In genomic region chr17:15411556-15412198, GRCh38 we compare ENCODE assay signal across 14 cellular contexts. TPM values are rescaled to one million over a fixed set of nuclear protein-coding genes. Genes with fewer than 3 reads are reported as not detected.
A peak's percentile ranks its signal among the peaks of the same experiment; 100 is the strongest.
DNase-seq lines count a peak whose midpoint lies in the region; FAIRE-seq and TF ChIP-seq lines count a peak whose summit lies in the region.
"Had no signal": no experiment of that assay in that cellular context is flagged by ENCODE, and none has a peak within 500 bp of the region (broad histone marks: within the 10 kb centered on the region; RNA-seq: fewer than 3 reads in every experiment).

No MANE protein-coding gene starts in this region.

- no peaks in the 10 kb centered on the region for H3K9me1 ChIP-seq in endothelial cell of umbilical vein (replicated peaks; ENCODE audit: control insufficient read depth, extremely low read depth, insufficient read depth, low read length)

- H3K27ac ChIP-seq in endothelial cell of umbilical vein (ENCODE audit: insufficient read depth, low read depth, low read length): no peak overlapping the region
- peak overlapping the region; percentile 17 for H3K27ac ChIP-seq in muscle layer of colon (ENCODE audit: low read depth, low read length)
- H3K27ac ChIP-seq in tibial nerve: peak overlapping the region; percentile 57 to 95 (median 82)
- no peak overlapping the region for H3K27ac ChIP-seq in CD8-positive, alpha-beta memory T cell (ENCODE audit: low read depth, low read length)

- peak; percentile 94 for DNase-seq in MV-4-11 (lab: John Stamatoyannopoulos, UW)
- DNase-seq in endothelial cell of umbilical vein (ENCODE audit: low read depth, low spot score): no peak
- DNase-seq in tibial nerve (ENCODE audit: low spot score in 2 of 2): peak; percentile 31 to 61
- no peak for DNase-seq in GM19240 (ENCODE audit: insufficient read length, low spot score)
- no peak for DNase-seq in HFFc6
- DNase-seq in activated effector memory CD4-positive, alpha-beta T cell treated with Interleukin-2 at 50 U/mL for 16 hours: no peak
- no peak for DNase-seq in CD8-positive, alpha-beta memory T cell
- DNase-seq: activated T-cell treated with anti-CD3 and anti-CD28 coated beads, Interleukin-2, amount 50 U/mL, for 24 hours; Caco-2; naive B cell; NCI-H1092; NCI-H510A had no signal

- H3K9me3 ChIP-seq in endothelial cell of umbilical vein (replicated peaks; ENCODE audit: control insufficient read depth, insufficient read depth, low read length) (no peaks in the 10 kb centered on the region), muscle layer of colon (ENCODE audit: low read length) (no peaks in the 10 kb centered on the region), tibial nerve (no peaks in the 10 kb centered on the region)
- no peaks in the 10 kb centered on the region for H3K9me3 ChIP-seq in CD8-positive, alpha-beta memory T cell (ENCODE audit: low read length)
- H3K9me3 ChIP-seq: Caco-2 had no signal

- H3K4me1 ChIP-seq in endothelial cell of umbilical vein (ENCODE audit: control insufficient read depth, extremely low read depth, insufficient read depth, low read length): no peaks in the 10 kb centered on the region
- H3K4me1 ChIP-seq in muscle layer of colon (ENCODE audit: insufficient read depth, low read length): peaks cover 21% of the 10 kb centered on the region
- H3K4me1 ChIP-seq in tibial nerve: peaks cover 0 to 66% (median 27%) of the 10 kb centered on the region in 4 donors
- H3K4me1 ChIP-seq in CD8-positive, alpha-beta memory T cell (ENCODE audit: insufficient read depth, low read length): no peaks in the 10 kb centered on the region
- H3K4me1 ChIP-seq: Caco-2 had no signal

- H3K4me1 Mint-ChIP-seq in HFFc6 (ENCODE audit: low read depth): peaks cover 27% of the 10 kb centered on the region
- H3K4me1 Mint-ChIP-seq in CD8-positive, alpha-beta memory T cell: no peaks in the 10 kb centered on the region

- H3K27ac Mint-ChIP-seq in HFFc6: no peak overlapping the region
- peak overlapping the region in 2 of 8 donors; percentile 4 to 58 for H3K27ac Mint-ChIP-seq in CD8-positive, alpha-beta memory T cell
- H3K27ac Mint-ChIP-seq: activated T-cell treated with anti-CD3 and anti-CD28 coated beads, Interleukin-2, amount 50 U/mL, for 24 hours; naive B cell had no signal

- H2AFZ ChIP-seq in endothelial cell of umbilical vein (ENCODE audit: low read depth, low read length): peak overlapping the region; percentile 15

- H3K9ac ChIP-seq in endothelial cell of umbilical vein (replicated peaks; ENCODE audit: extremely low read depth, insufficient read depth, low read length) (no peak overlapping the region), muscle layer of colon (ENCODE audit: low read length) (no peak overlapping the region)

- BruUV-seq in endothelial cell of umbilical vein (replicated peaks; lab: Mats Ljungman, UMichigan): no TSS peak

- 58 to 70% methylated on average over 3 of the region's 3 CpGs for WGBS in tibial nerve, 2 donors

- H3K79me2 ChIP-seq in endothelial cell of umbilical vein (ENCODE audit: control insufficient read depth, insufficient read depth, low read length): no peaks in the 10 kb centered on the region

- no peak overlapping the region for H3K4me3 Mint-ChIP-seq in HFFc6
- no peak overlapping the region for H3K4me3 Mint-ChIP-seq in CD8-positive, alpha-beta memory T cell
- H3K4me3 Mint-ChIP-seq: activated T-cell treated with anti-CD3 and anti-CD28 coated beads, Interleukin-2, amount 50 U/mL, for 24 hours; brain; naive B cell had no signal

- no peaks in the 10 kb centered on the region for H4K20me1 ChIP-seq in endothelial cell of umbilical vein (replicated peaks; ENCODE audit: control insufficient read depth, extremely low read depth, insufficient read depth, low read length)

- no peaks in the 10 kb centered on the region for H3K36me3 Mint-ChIP-seq in HFFc6 (ENCODE audit: low read depth)
- no peaks in the 10 kb centered on the region for H3K36me3 Mint-ChIP-seq in CD8-positive, alpha-beta memory T cell
- H3K36me3 Mint-ChIP-seq: brain, naive B cell had no signal

- H3K27me3 ChIP-seq in endothelial cell of umbilical vein (ENCODE audit: control insufficient read depth in 2 of 2, insufficient read depth in 2 of 2, low read length in 2 of 2) (no peaks in the 10 kb centered on the region), muscle layer of colon (ENCODE audit: control insufficient read depth in 1 of 2, insufficient read depth in 2 of 2, low read length in 2 of 2) (no peaks in the 10 kb centered on the region), tibial nerve (no peaks in the 10 kb centered on the region)
- H3K27me3 ChIP-seq in CD8-positive, alpha-beta memory T cell (ENCODE audit: insufficient read depth, low read length, poor library complexity, severe bottlenecking): no peaks in the 10 kb centered on the region

- H3K36me3 ChIP-seq in endothelial cell of umbilical vein (ENCODE audit: control insufficient read depth in 2 of 2, extremely low read depth in 1 of 2, insufficient read depth in 2 of 2, low read length in 2 of 2) (no peaks in the 10 kb centered on the region), muscle layer of colon (ENCODE audit: insufficient read depth, low read length) (no peaks in the 10 kb centered on the region), tibial nerve (no peaks in the 10 kb centered on the region)
- H3K36me3 ChIP-seq in CD8-positive, alpha-beta memory T cell (ENCODE audit: insufficient read depth, low read length): no peaks in the 10 kb centered on the region

- no peaks in the 10 kb centered on the region; the same call in 1 of the 2 replicates for H3K27me3 Mint-ChIP-seq in HFFc6 (ENCODE audit: insufficient read depth)
- H3K27me3 Mint-ChIP-seq in CD8-positive, alpha-beta memory T cell: no peaks in the 10 kb centered on the region
- H3K27me3 Mint-ChIP-seq: activated T-cell treated with anti-CD3 and anti-CD28 coated beads, Interleukin-2, amount 50 U/mL, for 24 hours; brain; naive B cell had no signal

- POLR2A ChIA-PET in endothelial cell of umbilical vein (lab: Charles Lee): no interaction called here
- POLR2A ChIA-PET in CD8-positive, alpha-beta memory T cell (lab: Charles Lee): no interaction called here

- CTCF ChIA-PET in endothelial cell of umbilical vein (lab: Charles Lee): interaction anchor here (0.9 to 1.9 kb wide), 2 partner anchors 13 to 20 kb away, joined by 3 to 5 read pairs; no protein-coding TSS in a partner anchor
- CTCF ChIA-PET in CD8-positive, alpha-beta memory T cell (lab: Charles Lee): no interaction called here

- intact Hi-C loops in endothelial cell of umbilical vein (cut with micrococcal nuclease): no loop called here

- no peaks in the 10 kb centered on the region for H3K9me3 Mint-ChIP-seq in HFFc6
- no peaks in the 10 kb centered on the region for H3K9me3 Mint-ChIP-seq in CD8-positive, alpha-beta memory T cell
- H3K9me3 Mint-ChIP-seq: activated T-cell treated with anti-CD3 and anti-CD28 coated beads, Interleukin-2, amount 50 U/mL, for 24 hours; naive B cell had no signal

- H3K4me3 ChIP-seq in endothelial cell of umbilical vein (replicated peaks in 1 of 3; ENCODE audit: insufficient read depth in 1 of 3, low read depth in 1 of 3, low read length in 3 of 3) (no peak overlapping the region), muscle layer of colon (ENCODE audit: low read depth in 1 of 2, low read length in 2 of 2) (no peak overlapping the region), tibial nerve (no peak overlapping the region)
- no peak overlapping the region for H3K4me3 ChIP-seq in CD8-positive, alpha-beta memory T cell (ENCODE audit: low read length)

- no peak for FAIRE-seq in endothelial cell of umbilical vein (lab: Jason Lieb, UNC)

- H3K4me2 ChIP-seq in endothelial cell of umbilical vein (ENCODE audit: insufficient read depth, low read length): no peak overlapping the region

- no peak for TF ChIP-seq POLR2A in endothelial cell of umbilical vein (IDR thresholded peaks at IDR 0.05; ENCODE audit: low read depth, low read length)
- no peak for TF ChIP-seq POLR2A in tibial nerve (IDR thresholded peaks at IDR 0.05)

- dilution Hi-C loops in endothelial cell of umbilical vein (cut with MboI; ENCODE audit: extremely low pct_ligation_motif_present, low sequenced_read_pairs): no loop called here

- TF ChIP-seq EP300 in tibial nerve (IDR thresholded peaks at IDR 0.05): peak; percentile 6 to 85

- no peak for TF ChIP-seq CTCF in endothelial cell of umbilical vein (IDR thresholded peaks at IDR 0.05; ENCODE audit: extremely low read depth in 1 of 2, insufficient read depth in 1 of 2, low read depth in 1 of 2, low read length in 2 of 2)
- no peak for TF ChIP-seq CTCF in tibial nerve (IDR thresholded peaks at IDR 0.05)
- TF ChIP-seq CTCF in HFFc6 (IDR thresholded peaks at IDR 0.05): no peak

TF ChIP-seq in endothelial cell of umbilical vein, 7 proteins besides CTCF, POLR2A, EP300 and RAD21:
- TF ChIP-seq POLR2AphosphoS5 (IDR thresholded peaks at IDR 0.05; ENCODE audit: insufficient read depth, low read depth, low read length) (no peak), EZH2 (IDR thresholded peaks at IDR 0.05; ENCODE audit: borderline replicate concordance, low read depth, low read length, severe bottlenecking) (no peak), MAX (IDR thresholded peaks at IDR 0.05; ENCODE audit: insufficient read depth, insufficient read length) (no peak), GATA2 (IDR thresholded peaks at IDR 0.05; ENCODE audit: insufficient read depth, insufficient read length, low read depth, low read length) (no peak), JUN (IDR thresholded peaks at IDR 0.05; ENCODE audit: borderline replicate concordance, insufficient read depth, insufficient read length, low read depth) (no peak), FOS (IDR thresholded peaks at IDR 0.05; ENCODE audit: borderline replicate concordance, insufficient read depth, low read length) (no peak), MYC (IDR thresholded peaks at IDR 0.05; ENCODE audit: low read depth, low read length) (no peak)

RNA-seq across cellular contexts. Expression of gene CDRT4, which starts 55.7 kb away (rescaled TPM):
- 11.6 and 13.6 TPM in 2 replicates for total RNA-seq in endothelial cell of umbilical vein
- 11.5 and 14.3 TPM in 2 replicates for polyA plus RNA-seq in endothelial cell of umbilical vein
- polyA plus RNA-seq in endothelial cell of umbilical vein (2011; cell fraction: cytosol; rRNA removed): 2.1 and 2.5 TPM in 2 replicates
- 86.8 and 118 TPM in 2 replicates for polyA plus RNA-seq in endothelial cell of umbilical vein (2011; cell fraction: nucleus; rRNA removed)
- polyA plus RNA-seq in endothelial cell of umbilical vein (2012): 1.4 and 2.0 TPM in 2 replicates
- 28.7 and 31.1 TPM in 2 replicates for polyA minus RNA-seq in endothelial cell of umbilical vein
- not detected for polyA minus RNA-seq in endothelial cell of umbilical vein (2011; cell fraction: cytosol; rRNA and poly(A)+ RNA removed)
- 30.6 and 36.2 TPM in 2 replicates for polyA minus RNA-seq in endothelial cell of umbilical vein (2011; cell fraction: nucleus; rRNA and poly(A)+ RNA removed)
- total RNA-seq in tibial nerve: 10 to 100 TPM in 3 of 4 donors, 1 to 10 TPM in 1; 2.1 to 18.9 (median 12.4) TPM
- 1 to 10 TPM in 5 of 6 experiments, under 1 TPM in 1; 0.60 to 2.5 (median 1.3) TPM for total RNA-seq in HFFc6 (2021; fragmentation: NEBNext Ultra II Directional; extraction: Animal tissue kit (Norgen Biotek cat#: 25700))
- total RNA-seq in CD8-positive, alpha-beta memory T cell: 1 to 10 TPM; 1.8 to 2.7 TPM
- polyA plus RNA-seq in CD8-positive, alpha-beta memory T cell: not detected

Comparison
In these comparisons a context has a peak if more than half of its experiments do, and no peak if none do; other contexts are left out.
1. DNase-seq: peak in MV-4-11 (single experiment) and tibial nerve (2 of 2); none in endothelial cell of umbilical vein (single experiment), GM19240 (single experiment), HFFc6 (single experiment), activated effector memory CD4-positive, alpha-beta T cell treated with Interleukin-2 at 50 U/mL for 16 hours (single experiment) and CD8-positive, alpha-beta memory T cell (0 of 5).
2. H3K27ac ChIP-seq: peak in muscle layer of colon (single experiment) and tibial nerve (4 of 4); none in endothelial cell of umbilical vein (single experiment) and CD8-positive, alpha-beta memory T cell (single experiment).